In the genomic region with DNA sequence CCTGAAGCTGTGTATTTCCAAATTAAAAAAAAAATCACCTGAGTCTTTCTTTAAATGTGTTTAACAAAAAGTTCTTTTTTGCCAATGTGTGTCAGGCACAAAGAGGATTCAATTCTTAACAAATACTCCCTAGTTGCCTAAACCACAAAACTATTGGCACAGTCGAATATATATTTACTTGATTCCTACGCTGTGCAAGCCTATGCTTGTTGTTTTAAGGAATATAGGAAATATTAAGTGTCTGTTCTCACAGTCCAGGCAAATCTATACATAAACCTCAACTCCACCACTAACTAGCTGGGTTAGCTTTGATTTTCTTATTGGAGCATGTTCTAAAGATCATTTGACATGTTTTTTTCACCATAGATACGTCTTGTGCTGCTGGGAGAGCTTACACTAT, we compare ENCODE assay signal across 17 cellular contexts.
A peak's percentile ranks its signal among the peaks of the same experiment; 100 is the strongest.
DNase-seq lines count a peak whose midpoint lies in the region; ATAC-seq, FAIRE-seq and TF ChIP-seq lines count a peak whose summit lies in the region.
"Had no signal": no experiment of that assay in that cellular context is flagged by ENCODE, and none has a peak within 500 bp of the region (broad histone marks: within the 10 kb centered on the region; RNA-seq: fewer than 3 reads in every experiment).

No MANE protein-coding gene starts in this region.

- no peaks in the 10 kb centered on the region for H3K9me3 ChIP-seq in OCI-LY7 (ENCODE audit: low read length)
- no peaks in the 10 kb centered on the region for H3K9me3 ChIP-seq in neural progenitor cell (ENCODE audit: low read depth)
- H3K9me3 ChIP-seq: BLaER1 treated with 17β-estradiol and CSF1 and Interleukin-3, amounts not matched to agents 10 nM and 100 nM had no signal

- H3K27ac ChIP-seq in OCI-LY7 (ENCODE audit: low read depth, low read length, poor library complexity, severe bottlenecking) (no peak overlapping the region), neural progenitor cell (no peak overlapping the region)
- H3K27ac ChIP-seq: BLaER1 treated with 17β-estradiol and CSF1 and Interleukin-3, amounts not matched to agents 10 nM and 100 nM had no signal

- no TSS peak for BruUV-seq in OCI-LY7 (replicated peaks; lab: Mats Ljungman, UMichigan)

- CTCF ChIA-PET in OCI-LY7 (lab: Charles Lee; ENCODE audit: unreplicated experiment) = no interaction called here
- CTCF ChIA-PET in activated CD4-positive, alpha-beta memory T cell treated with anti-CD3 and anti-CD28 coated beads for 36 hours (lab: Charles Lee) = no interaction called here

- no peak for ATAC-seq in GM18498 (IDR thresholded peaks at IDR 0.05; ENCODE audit: unreplicated experiment)
- ATAC-seq: CD8-positive, alpha-beta T cell; HepG2 had no signal

- H3K27ac Mint-ChIP-seq in neural progenitor cell = no peak overlapping the region
- no peak overlapping the region for H3K27ac Mint-ChIP-seq in activated CD4-positive, alpha-beta memory T cell treated with anti-CD3 and anti-CD28 coated beads for 36 hours
- H3K27ac Mint-ChIP-seq: B cell; CD8-positive, alpha-beta T cell; H9 had no signal

- TF ChIP-seq CTCF in OCI-LY7 (conservative IDR thresholded peaks at IDR 0.05; ENCODE audit: low read length) = no peak
- TF ChIP-seq CTCF in bronchial epithelial cell (IDR thresholded peaks at IDR 0.05; ENCODE audit: insufficient read depth, low read length, severe bottlenecking) = no peak
- no peak for TF ChIP-seq CTCF in neural progenitor cell (IDR thresholded peaks at IDR 0.05)

- H3K27me3 ChIP-seq in bronchial epithelial cell (ENCODE audit: control insufficient read depth, insufficient read depth, low read length) = no peaks in the 10 kb centered on the region
- no peaks in the 10 kb centered on the region for H3K27me3 ChIP-seq in neural progenitor cell
- H3K27me3 ChIP-seq: BLaER1 treated with 17β-estradiol and CSF1 and Interleukin-3, amounts not matched to agents 10 nM and 100 nM had no signal

- DNase-seq in OCI-LY7 (ENCODE audit: low spot score) (no peak), bronchial epithelial cell (ENCODE audit: low read depth) (peak; percentile 74), neural progenitor cell (ENCODE audit: low spot score) (no peak), KBM-7 (no peak)
- DNase-seq in activated CD4-positive, alpha-beta memory T cell treated with anti-CD3 and anti-CD28 coated beads for 36 hours = no peak
- DNase-seq: Calu3; CD8-positive, alpha-beta T cell; DMS79 treated with DMSO at 0.1 percent for 48 hours; GF-D8; GOT3; H9 had no signal

- H3K79me2 ChIP-seq in OCI-LY7 (ENCODE audit: insufficient read depth, low read depth, low read length) (no peaks in the 10 kb centered on the region), neural progenitor cell (ENCODE audit: low read depth) (no peaks in the 10 kb centered on the region)

- no peak overlapping the region for H3K4me3 Mint-ChIP-seq in neural progenitor cell
- H3K4me3 Mint-ChIP-seq in activated CD4-positive, alpha-beta memory T cell treated with anti-CD3 and anti-CD28 coated beads for 36 hours = no peak overlapping the region
- H3K4me3 Mint-ChIP-seq: B cell; CD8-positive, alpha-beta T cell; H9; IgD-negative memory B cell had no signal

- intact Hi-C loops in OCI-LY7 (cut with micrococcal nuclease; ENCODE audit: unreplicated experiment) = no loop called here
- intact Hi-C loops in activated CD4-positive, alpha-beta memory T cell treated with anti-CD3 and anti-CD28 coated beads for 36 hours (cut with micrococcal nuclease) = no loop called here

- peaks cover 7% of the 10 kb centered on the region for H3K4me1 ChIP-seq in OCI-LY7 (ENCODE audit: insufficient read depth, low read length, poor library complexity, severe bottlenecking)
- peaks cover 5% of the 10 kb centered on the region for H3K4me1 ChIP-seq in neural progenitor cell
- H3K4me1 ChIP-seq: BLaER1 treated with 17β-estradiol and CSF1 and Interleukin-3, amounts not matched to agents 10 nM and 100 nM had no signal

- peak overlapping the region; percentile 91 for H2AFZ ChIP-seq in OCI-LY7 (ENCODE audit: low read length)
- H2AFZ ChIP-seq in neural progenitor cell (replicated peaks) = peak overlapping the region; percentile 59

- no peaks in the 10 kb centered on the region for H4K20me1 ChIP-seq in OCI-LY7 (ENCODE audit: insufficient read depth, low read length)
- H4K20me1 ChIP-seq in neural progenitor cell (ENCODE audit: low read depth) = no peaks in the 10 kb centered on the region
- H4K20me1 ChIP-seq: BLaER1 treated with 17β-estradiol and CSF1 and Interleukin-3, amounts not matched to agents 10 nM and 100 nM had no signal

- H3K36me3 ChIP-seq in OCI-LY7 (ENCODE audit: insufficient read depth, low read length) (no peaks in the 10 kb centered on the region), bronchial epithelial cell (ENCODE audit: control insufficient read depth, insufficient read depth, low read length) (no peaks in the 10 kb centered on the region), neural progenitor cell (no peaks in the 10 kb centered on the region)
- H3K36me3 ChIP-seq: BLaER1 treated with 17β-estradiol and CSF1 and Interleukin-3, amounts not matched to agents 10 nM and 100 nM had no signal

- H3F3A ChIP-seq in neural progenitor cell (ENCODE audit: low read depth) = peaks cover 4% of the 10 kb centered on the region

- in situ Hi-C loops in KBM-7 (cut with MboI; ENCODE audit: low pct_unique_long_range_greater_than_20kb, low sequenced_read_pairs) = no loop called here

- H3K9me3 Mint-ChIP-seq in neural progenitor cell = peaks cover 12% of the 10 kb centered on the region
- H3K9me3 Mint-ChIP-seq in activated CD4-positive, alpha-beta memory T cell treated with anti-CD3 and anti-CD28 coated beads for 36 hours = peaks cover 5% of the 10 kb centered on the region
- H3K9me3 Mint-ChIP-seq: H9 had no signal

- no peak overlapping the region for H3K4me3 ChIP-seq in OCI-LY7 (ENCODE audit: low read depth, low read length, poor library complexity, severe bottlenecking)
- H3K4me3 ChIP-seq in bronchial epithelial cell (ENCODE audit: low read depth, low read length) = no peak overlapping the region
- H3K4me3 ChIP-seq in neural progenitor cell = no peak overlapping the region
- H3K4me3 ChIP-seq: BLaER1 treated with 17β-estradiol and CSF1 and Interleukin-3, amounts not matched to agents 10 nM and 100 nM had no signal

- POLR2A ChIA-PET in OCI-LY7 (lab: Charles Lee) = interaction anchor here (1.2 to 1.9 kb wide), 5 partner anchors 9 to 70 kb away, joined by 3 to 8 read pairs (median 5); no protein-coding TSS in a partner anchor
- POLR2A ChIA-PET in activated CD4-positive, alpha-beta memory T cell treated with anti-CD3 and anti-CD28 coated beads for 36 hours (lab: Charles Lee) = no interaction called here

- FAIRE-seq in bronchial epithelial cell (lab: Jason Lieb, UNC) = no peak
- FAIRE-seq: GM19239, HepG2 had no signal

- H3K9me2 ChIP-seq in OCI-LY7 (ENCODE audit: insufficient read depth, low read length) = no peaks in the 10 kb centered on the region

- H3K4me2 ChIP-seq in OCI-LY7 (ENCODE audit: low read length) (no peak overlapping the region), neural progenitor cell (no peak overlapping the region)
- H3K4me2 ChIP-seq: BLaER1 treated with 17β-estradiol and CSF1 and Interleukin-3, amounts not matched to agents 10 nM and 100 nM had no signal

- peaks cover 2% of the 10 kb centered on the region for H3K36me3 Mint-ChIP-seq in neural progenitor cell
- H3K36me3 Mint-ChIP-seq in activated CD4-positive, alpha-beta memory T cell treated with anti-CD3 and anti-CD28 coated beads for 36 hours = no peaks in the 10 kb centered on the region
- H3K36me3 Mint-ChIP-seq: CD8-positive, alpha-beta T cell; IgD-negative memory B cell had no signal

- peaks cover 3% of the 10 kb centered on the region for H3K4me1 Mint-ChIP-seq in neural progenitor cell
- no peaks in the 10 kb centered on the region for H3K4me1 Mint-ChIP-seq in activated CD4-positive, alpha-beta memory T cell treated with anti-CD3 and anti-CD28 coated beads for 36 hours (ENCODE audit: low read depth)
- H3K4me1 Mint-ChIP-seq: B cell, H9 had no signal

- H3K27me3 Mint-ChIP-seq in neural progenitor cell (ENCODE audit: insufficient read depth, low read depth) = peaks cover 2% of the 10 kb centered on the region
- no peaks in the 10 kb centered on the region for H3K27me3 Mint-ChIP-seq in activated CD4-positive, alpha-beta memory T cell treated with anti-CD3 and anti-CD28 coated beads for 36 hours
- H3K27me3 Mint-ChIP-seq: B cell, IgD-negative memory B cell had no signal

- no peak overlapping the region for H3K9ac ChIP-seq in neural progenitor cell
- H3K9ac ChIP-seq: BLaER1 treated with 17β-estradiol and CSF1 and Interleukin-3, amounts not matched to agents 10 nM and 100 nM had no signal
